1 cellular context compared by ENCODE assay signal in genomic region chr5:17428176-17428800, GRCh38.
TF ChIP-seq lines count a peak whose summit lies in the region.

No MANE protein-coding gene starts in this region.

TF ChIP-seq in H1, 55 proteins besides CTCF, POLR2A, EP300 and RAD21 (continued from another document):
- TF ChIP-seq MAX (IDR thresholded peaks at IDR 0.05) (no peak), CBX5 (IDR thresholded peaks at IDR 0.05; ENCODE audit: low read depth, low read length) (no peak)
